Comparison of ENCODE assay signal across 4 cellular contexts in the genomic region with DNA sequence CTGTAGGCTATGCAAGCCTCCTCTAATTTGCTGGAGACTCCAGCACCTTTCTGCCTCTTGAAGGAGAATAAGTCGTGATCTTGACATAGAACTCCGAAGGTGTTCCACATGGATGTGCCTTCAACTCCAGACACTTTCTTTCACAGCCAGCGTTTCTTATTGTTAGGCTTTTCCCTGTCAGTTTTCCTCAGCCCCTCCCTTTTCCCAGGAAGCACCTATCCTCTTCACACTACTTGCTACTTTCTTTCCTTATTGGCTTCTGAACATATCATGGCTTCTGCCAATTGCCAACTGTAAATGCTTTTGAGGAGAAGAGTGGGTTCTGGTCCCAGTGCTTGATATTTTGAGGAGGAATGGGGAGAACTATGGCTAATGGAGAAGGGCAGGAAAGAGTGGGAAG.
"Had no signal": no experiment of that assay in that cellular context is flagged by ENCODE, and none has a peak within 500 bp of the region (broad histone marks: within the 10 kb centered on the region; RNA-seq: fewer than 3 reads in every experiment).

No MANE protein-coding gene starts in this region.

- DNase-seq: KBM-7 had no signal

- H3K27ac ChIP-seq: HL-60 had no signal

- ATAC-seq: HepG2, K562 had no signal

- H3K4me3 ChIP-seq: K562 had no signal
